ENCODE assay signal across 18 cellular contexts in genomic region chr12:119694111-119694510, GRCh38. TPM values are rescaled to one million over a fixed set of nuclear protein-coding genes. Genes with fewer than 3 reads are reported as not detected.
DNase-seq lines count a peak whose midpoint lies in the region; ATAC-seq and TF ChIP-seq lines count a peak whose summit lies in the region.
"Had no signal": no experiment of that assay in that cellular context is flagged by ENCODE, and none has a peak within 500 bp of the region (broad histone marks: within the 10 kb centered on the region; RNA-seq: fewer than 3 reads in every experiment).

No MANE protein-coding gene starts in this region.

- H2AFZ ChIP-seq in parathyroid adenoma (no peak overlapping the region), Karpas-422 (ENCODE audit: low read length) (no peak overlapping the region)

- H3K9ac ChIP-seq in parathyroid adenoma, result no peak overlapping the region
- no peak overlapping the region for H3K9ac ChIP-seq in Karpas-422 (ENCODE audit: low read length)

- H3K4me2 ChIP-seq in parathyroid adenoma (ENCODE audit: low read length) (no peak overlapping the region), Karpas-422 (ENCODE audit: low read depth, low read length, poor library complexity, severe bottlenecking) (no peak overlapping the region)

- intact Hi-C loops in left ventricle myocardium inferior (cut with micrococcal nuclease), result no loop called here
- intact Hi-C loops in Right ventricle myocardium superior (cut with DNase I), result no loop called here
- intact Hi-C loops in dorsolateral prefrontal cortex (cut with DNase I), result no loop called here

- TF ChIP-seq CTCF in left ventricle myocardium inferior (IDR thresholded peaks at IDR 0.05; ENCODE audit: borderline replicate concordance) (no peak), dorsolateral prefrontal cortex (IDR thresholded peaks at IDR 0.05 in 54 of 56, conservative IDR thresholded peaks at IDR 0.05 in 2 of 56; ENCODE audit: low read depth in 1 of 56, partially characterized antibody in 56 of 56) (no peak), parathyroid adenoma (IDR thresholded peaks at IDR 0.05) (no peak)

- no peaks in the 10 kb centered on the region for H4K20me1 ChIP-seq in Karpas-422 (ENCODE audit: insufficient read depth, low read depth, low read length)

- H3K9me3 ChIP-seq in left ventricle myocardium inferior (replicated peaks) (no peaks in the 10 kb centered on the region), parathyroid adenoma (ENCODE audit: control insufficient read depth, low read length) (no peaks in the 10 kb centered on the region), Karpas-422 (ENCODE audit: low read length) (no peaks in the 10 kb centered on the region)

- H3K79me2 ChIP-seq in parathyroid adenoma (no peaks in the 10 kb centered on the region), Karpas-422 (ENCODE audit: low read length) (no peaks in the 10 kb centered on the region)

- peak overlapping the region; percentile 74 for H3K27ac ChIP-seq in left ventricle myocardium inferior (replicated peaks)
- H3K27ac ChIP-seq in dorsolateral prefrontal cortex, result peak overlapping the region in 40 of 59 donors; percentile 2 to 87 (median 62)
- H3K27ac ChIP-seq in parathyroid adenoma, result peak overlapping the region; percentile 50
- H3K27ac ChIP-seq in Karpas-422 (ENCODE audit: low read length), result no peak overlapping the region

- DNase-seq in left ventricle myocardium inferior (no peak), Right ventricle myocardium superior (no peak), dorsolateral prefrontal cortex (no peak), GM03348 (ENCODE audit: low spot score) (no peak), Karpas-422 (no peak), HCEC 1CT (no peak)
- DNase-seq: C1 segment of cervical spinal cord, DMS153, EL, NCI-H1092 treated with DMSO at 0.1 percent for 48 hours, NCI-H1694, NCI-H2107, NCI-H226, NCI-H526, SHP77 treated with DMSO at 0.1 percent for 48 hours had no signal

- H3K9me2 ChIP-seq in Karpas-422 (replicated peaks; ENCODE audit: insufficient read depth, low read length), result no peaks in the 10 kb centered on the region

- H3K36me3 ChIP-seq in left ventricle myocardium inferior, result no peaks in the 10 kb centered on the region
- H3K36me3 ChIP-seq in parathyroid adenoma (ENCODE audit: control insufficient read depth, insufficient read depth, low read length), result no peaks in the 10 kb centered on the region
- H3K36me3 ChIP-seq in Karpas-422 (ENCODE audit: insufficient read depth, low read length), result peaks cover 2% of the 10 kb centered on the region; the same call in 1 of the 2 replicates

- H3K4me1 ChIP-seq in left ventricle myocardium inferior, result peaks cover 29% of the 10 kb centered on the region
- peaks cover 16% of the 10 kb centered on the region for H3K4me1 ChIP-seq in parathyroid adenoma
- no peaks in the 10 kb centered on the region for H3K4me1 ChIP-seq in Karpas-422 (ENCODE audit: low read length)

- H3K27me3 ChIP-seq in left ventricle myocardium inferior (ENCODE audit: low read depth) (no peaks in the 10 kb centered on the region), dorsolateral prefrontal cortex (no peaks in the 10 kb centered on the region), parathyroid adenoma (ENCODE audit: control insufficient read depth, insufficient read depth, low read length) (no peaks in the 10 kb centered on the region), Karpas-422 (ENCODE audit: low read length) (no peaks in the 10 kb centered on the region)

- ATAC-seq in Right ventricle myocardium superior (ENCODE audit: poor library complexity) (no peak), GM21723 (IDR thresholded peaks at IDR 0.05; ENCODE audit: unreplicated experiment) (no peak)
- ATAC-seq: K562 had no signal

- H3K4me3 ChIP-seq in left ventricle myocardium inferior, result no peak overlapping the region
- no peak overlapping the region for H3K4me3 ChIP-seq in dorsolateral prefrontal cortex
- H3K4me3 ChIP-seq in parathyroid adenoma (ENCODE audit: low read depth, low read length), result no peak overlapping the region
- no peak overlapping the region for H3K4me3 ChIP-seq in Karpas-422 (ENCODE audit: low read length)
- H3K4me3 ChIP-seq: K562 had no signal

RNA-seq across cellular contexts. Expression of gene PRKAB1, which starts 26.2 kb away (rescaled TPM):
- total RNA-seq in left ventricle myocardium inferior, result 9.2 TPM
- 9.3 TPM for total RNA-seq in Right ventricle myocardium superior
- 10 to 100 TPM; 17.0 to 44.5 (median 30.2) TPM for total RNA-seq in dorsolateral prefrontal cortex
- 28.1 and 32.7 TPM in 2 replicates for total RNA-seq in Karpas-422 (2014; rRNA removed; shearing (Covaris generic); ENCODE audit: low replicate concordance)
